ENCODE assay signal across 19 cellular contexts in genomic region chr6:40346241-40346640, GRCh38.
A peak's percentile ranks its signal among the peaks of the same experiment; 100 is the strongest.
DNase-seq lines count a peak whose midpoint lies in the region; ATAC-seq and TF ChIP-seq lines count a peak whose summit lies in the region.
"Had no signal": no experiment of that assay in that cellular context is flagged by ENCODE, and none has a peak within 500 bp of the region (broad histone marks: within the 10 kb centered on the region; RNA-seq: fewer than 3 reads in every experiment).

No MANE protein-coding gene starts in this region.

- H3K27me3 Mint-ChIP-seq in osteocyte (ENCODE audit: unreplicated experiment), result peaks cover 17% of the 10 kb centered on the region

- no peak for TF ChIP-seq POLR2A in suprapubic skin (IDR thresholded peaks at IDR 0.05)
- no peak for TF ChIP-seq POLR2A in Peyer's patch (IDR thresholded peaks at IDR 0.05)

- peaks cover 3% of the 10 kb centered on the region; the same call in 1 of the 2 replicates for H3K36me3 ChIP-seq in WERI-Rb-1
- H3K36me3 ChIP-seq in suprapubic skin, result no peaks in the 10 kb centered on the region
- H3K36me3 ChIP-seq in MG63, result no peaks in the 10 kb centered on the region
- H3K36me3 ChIP-seq in Peyer's patch, result no peaks in the 10 kb centered on the region

- no peaks in the 10 kb centered on the region for H3K27me3 ChIP-seq in WERI-Rb-1 (ENCODE audit: insufficient read depth, low read depth, severe bottlenecking)
- peaks cover 4% of the 10 kb centered on the region for H3K27me3 ChIP-seq in suprapubic skin
- H3K27me3 ChIP-seq in MG63, result no peaks in the 10 kb centered on the region
- no peaks in the 10 kb centered on the region for H3K27me3 ChIP-seq in Peyer's patch

- H3K4me1 Mint-ChIP-seq in osteocyte (ENCODE audit: unreplicated experiment), result no peaks in the 10 kb centered on the region
- H3K4me1 Mint-ChIP-seq: CD8-positive, alpha-beta memory T cell had no signal

- ATAC-seq in GM18498 (IDR thresholded peaks at IDR 0.05; ENCODE audit: unreplicated experiment), result no peak

- TF ChIP-seq CTCF in WERI-Rb-1 (IDR thresholded peaks at IDR 0.05; ENCODE audit: low read depth, low read length) (no peak), osteocyte (IDR thresholded peaks at IDR 0.05) (no peak), suprapubic skin (IDR thresholded peaks at IDR 0.05) (no peak), Peyer's patch (IDR thresholded peaks at IDR 0.05) (no peak)

- H3K36me3 Mint-ChIP-seq in osteocyte (ENCODE audit: unreplicated experiment), result no peaks in the 10 kb centered on the region
- H3K36me3 Mint-ChIP-seq: CD8-positive, alpha-beta memory T cell had no signal

- H3K27ac Mint-ChIP-seq in osteocyte (ENCODE audit: unreplicated experiment), result no peak overlapping the region
- H3K27ac Mint-ChIP-seq: HFFc6 had no signal

- H3K4me1 ChIP-seq in suprapubic skin, result no peaks in the 10 kb centered on the region
- no peaks in the 10 kb centered on the region for H3K4me1 ChIP-seq in Peyer's patch

- no peak for TF ChIP-seq EP300 in suprapubic skin (IDR thresholded peaks at IDR 0.05)

- no peak overlapping the region for H3K4me3 Mint-ChIP-seq in osteocyte (ENCODE audit: unreplicated experiment)
- H3K4me3 Mint-ChIP-seq: CD8-positive, alpha-beta memory T cell; HFFc6 had no signal

- peak; percentile 5 for DNase-seq in WERI-Rb-1
- peak; percentile 7 for DNase-seq in ecto neural progenitor cell (ENCODE audit: low spot score)
- DNase-seq in osteocyte (ENCODE audit: extremely low spot score, unreplicated experiment), result peak; percentile 69
- DNase-seq in suprapubic skin (ENCODE audit: low spot score in 2 of 2), result peak; percentile 16 to 17
- no peak for DNase-seq in MG63
- DNase-seq in Peyer's patch, result no peak
- DNase-seq: ACHN; CD8-positive, alpha-beta memory T cell; HFFc6; IMR-90; Karpas-422; NCI-H1048; NCI-H1436; NCI-H1930; NCI-H226; NCI-H524; OCI-M1; SHP77 treated with DMSO at 0.1 percent for 48 hours had no signal

- 78% methylated on average over 6 of the region's 6 CpGs for WGBS in suprapubic skin

- H3K4me3 ChIP-seq in WERI-Rb-1 (ENCODE audit: low read depth, low read length) (no peak overlapping the region), suprapubic skin (no peak overlapping the region), MG63 (no peak overlapping the region), Peyer's patch (no peak overlapping the region)

- no peaks in the 10 kb centered on the region for H3K9me3 Mint-ChIP-seq in osteocyte (ENCODE audit: unreplicated experiment)

- H3K9me3 ChIP-seq in WERI-Rb-1 (ENCODE audit: severe bottlenecking), result no peaks in the 10 kb centered on the region
- no peaks in the 10 kb centered on the region for H3K9me3 ChIP-seq in suprapubic skin
- H3K9me3 ChIP-seq in MG63, result no peaks in the 10 kb centered on the region
- no peaks in the 10 kb centered on the region for H3K9me3 ChIP-seq in Peyer's patch

- H3K27ac ChIP-seq in WERI-Rb-1 (peak overlapping the region; percentile 95), suprapubic skin (no peak overlapping the region), Peyer's patch (no peak overlapping the region)

Comparison
In these comparisons a context has a peak if more than half of its experiments do, and no peak if none do; other contexts are left out.
1. DNase-seq: peak in WERI-Rb-1 (single experiment), ecto neural progenitor cell (single experiment), osteocyte (single experiment) and suprapubic skin (2 of 2); none in MG63 (single experiment) and Peyer's patch (0 of 3).